In the genomic region with DNA sequence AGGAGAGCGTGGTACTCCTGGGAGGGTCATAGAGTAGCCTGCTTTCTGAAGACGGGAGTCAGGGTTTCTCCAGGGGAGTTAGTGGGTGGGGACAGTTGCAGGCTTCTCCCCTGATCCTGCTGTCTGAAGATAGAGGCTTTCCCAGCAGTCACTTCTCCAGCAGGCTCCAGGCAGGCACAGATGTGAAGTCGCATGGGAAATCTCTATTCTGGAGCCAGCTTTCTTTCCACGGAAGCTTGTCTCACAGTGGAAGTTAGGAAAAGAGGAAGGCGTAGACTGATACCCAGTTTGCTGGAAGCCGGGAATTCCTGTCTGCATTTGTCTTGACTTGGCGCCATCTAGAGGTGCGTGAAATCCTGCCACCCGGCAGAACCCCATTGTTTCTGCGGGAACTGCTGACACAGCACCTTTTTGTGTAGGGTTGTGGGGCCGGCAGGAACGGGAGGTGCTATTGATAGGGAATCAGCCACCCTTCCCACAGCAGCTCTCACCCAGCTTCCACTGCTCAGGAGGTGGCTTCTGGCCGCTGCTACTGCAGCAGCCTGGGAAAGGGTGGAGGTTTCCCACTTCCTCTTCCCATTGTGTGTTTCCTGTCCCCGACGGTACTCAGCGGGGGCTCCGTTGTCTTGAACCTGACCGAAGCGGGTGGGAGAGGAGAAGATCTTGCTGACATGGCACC, we compare ENCODE assay signal across 1 cellular context.
TF ChIP-seq lines count a peak whose summit lies in the region.

No MANE protein-coding gene starts in this region.

TF ChIP-seq in K562, 482 proteins besides CTCF, POLR2A, EP300 and RAD21 (continues in another document):
- peak; percentile 50 to 80; a peak in 3 of 4 replicates for TF ChIP-seq MAZ (CRISPR knock-in tag; conservative IDR thresholded peaks at IDR 0.05 in 1 of 2, IDR thresholded peaks at IDR 0.05 in 1 of 2)
- TF ChIP-seq ZNF316 (IDR thresholded peaks at IDR 0.05), result peak; percentile 100
- peak; percentile 79; the same call in 1 of the 2 replicates for TF ChIP-seq ZSCAN29 (IDR thresholded peaks at IDR 0.05)
- TF ChIP-seq CXXC5 (CRISPR knock-in tag; IDR thresholded peaks at IDR 0.05), result peak; percentile 49
- TF ChIP-seq SRF (CRISPR knock-in tag; IDR thresholded peaks at IDR 0.05), result peak in 1 of 2 experiments; percentile 46; a peak in 1 of 4 replicates
- TF ChIP-seq TARDBP (IDR thresholded peaks at IDR 0.05), result 0 out of 2 replicates have a peak, but pooled peaks have one; percentile 34
- TF ChIP-seq SPI1 (IDR thresholded peaks at IDR 0.05; ENCODE audit: borderline replicate concordance, low read depth, low read length), result peak; percentile 82
- TF ChIP-seq MAFF (IDR thresholded peaks at IDR 0.05; ENCODE audit: low read length), result peak; percentile 100
- TF ChIP-seq, protein P1, sequence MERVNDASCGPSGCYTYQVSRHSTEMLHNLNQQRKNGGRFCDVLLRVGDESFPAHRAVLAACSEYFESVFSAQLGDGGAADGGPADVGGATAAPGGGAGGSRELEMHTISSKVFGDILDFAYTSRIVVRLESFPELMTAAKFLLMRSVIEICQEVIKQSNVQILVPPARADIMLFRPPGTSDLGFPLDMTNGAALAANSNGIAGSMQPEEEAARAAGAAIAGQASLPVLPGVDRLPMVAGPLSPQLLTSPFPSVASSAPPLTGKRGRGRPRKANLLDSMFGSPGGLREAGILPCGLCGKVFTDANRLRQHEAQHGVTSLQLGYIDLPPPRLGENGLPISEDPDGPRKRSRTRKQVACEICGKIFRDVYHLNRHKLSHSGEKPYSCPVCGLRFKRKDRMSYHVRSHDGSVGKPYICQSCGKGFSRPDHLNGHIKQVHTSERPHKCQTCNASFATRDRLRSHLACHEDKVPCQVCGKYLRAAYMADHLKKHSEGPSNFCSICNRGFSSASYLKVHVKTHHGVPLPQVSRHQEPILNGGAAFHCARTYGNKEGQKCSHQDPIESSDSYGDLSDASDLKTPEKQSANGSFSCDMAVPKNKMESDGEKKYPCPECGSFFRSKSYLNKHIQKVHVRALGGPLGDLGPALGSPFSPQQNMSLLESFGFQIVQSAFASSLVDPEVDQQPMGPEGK (CRISPR knock-in tag; IDR thresholded peaks at IDR 0.05; ENCODE audit: borderline replicate concordance), result no peak
- peak in 1 of 2 experiments; percentile 21; a peak in 1 of 4 replicates for TF ChIP-seq TRIM24 (IDR thresholded peaks at IDR 0.05)
- TF ChIP-seq NFATC3 (IDR thresholded peaks at IDR 0.05), result 0 out of 2 replicates have a peak, but pooled peaks have one; percentile 50
- peak; percentile 100 for TF ChIP-seq MAFG (tag; conservative IDR thresholded peaks at IDR 0.05)
- no peak for TF ChIP-seq EZH2 (IDR thresholded peaks at IDR 0.05; ENCODE audit: borderline replicate concordance, low read depth, low read length)
- TF ChIP-seq NFIC (IDR thresholded peaks at IDR 0.05), result 0 out of 2 replicates have a peak, but pooled peaks have one; percentile 15
- peak; percentile 55; the same call in 1 of the 2 replicates for TF ChIP-seq RB1 (IDR thresholded peaks at IDR 0.05; ENCODE audit: low read depth)
- TF ChIP-seq KDM5B (IDR thresholded peaks at IDR 0.05; ENCODE audit: insufficient replicate concordance, low read depth, low read length), result no peak
- TF ChIP-seq, protein P2, sequence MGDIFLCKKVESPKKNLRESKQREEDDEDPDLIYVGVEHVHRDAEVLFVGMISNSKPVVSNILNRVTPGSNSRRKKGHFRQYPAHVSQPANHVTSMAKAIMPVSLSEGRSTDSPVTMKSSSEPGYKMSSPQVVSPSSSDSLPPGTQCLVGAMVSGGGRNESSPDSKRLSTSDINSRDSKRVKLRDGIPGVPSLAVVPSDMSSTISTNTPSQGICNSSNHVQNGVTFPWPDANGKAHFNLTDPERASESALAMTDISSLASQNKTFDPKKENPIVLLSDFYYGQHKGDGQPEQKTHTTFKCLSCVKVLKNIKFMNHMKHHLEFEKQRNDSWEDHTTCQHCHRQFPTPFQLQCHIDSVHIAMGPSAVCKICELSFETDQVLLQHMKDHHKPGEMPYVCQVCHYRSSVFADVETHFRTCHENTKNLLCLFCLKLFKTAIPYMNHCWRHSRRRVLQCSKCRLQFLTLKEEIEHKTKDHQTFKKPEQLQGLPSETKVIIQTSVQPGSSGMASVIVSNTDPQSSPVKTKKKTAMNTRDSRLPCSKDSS (IDR thresholded peaks at IDR 0.05; ENCODE audit: low read depth, partially characterized antibody), result no peak
- peak; percentile 60 for TF ChIP-seq ARID1B (IDR thresholded peaks at IDR 0.05)
- 0 out of 2 replicates have a peak, but pooled peaks have one; percentile 5 for TF ChIP-seq NFXL1 (CRISPR knock-in tag; IDR thresholded peaks at IDR 0.05)
- TF ChIP-seq CC2D1A (IDR thresholded peaks at IDR 0.05), result peak; percentile 88
- TF ChIP-seq FOXK2 (conservative IDR thresholded peaks at IDR 0.05 in 1 of 2, IDR thresholded peaks at IDR 0.05 in 1 of 2; ENCODE audit: low read depth in 2 of 2), result 0 out of 4 replicates have a peak, but pooled peaks of 1 of the 2 experiments have one; percentile 24
- TF ChIP-seq STAG1 (CRISPR knock-in tag; IDR thresholded peaks at IDR 0.05; ENCODE audit: borderline replicate concordance), result peak; percentile 65; the same call in 1 of the 2 replicates
- no peak for TF ChIP-seq CSDE1 (IDR thresholded peaks at IDR 0.05)
- TF ChIP-seq TEAD4 (IDR thresholded peaks at IDR 0.05; ENCODE audit: low read length), result peak; percentile 58; the same call in 1 of the 2 replicates
- TF ChIP-seq TEAD4 (CRISPR knock-in tag; IDR thresholded peaks at IDR 0.05; ENCODE audit: borderline replicate concordance), result no peak
- TF ChIP-seq MTA3 (IDR thresholded peaks at IDR 0.05; ENCODE audit: borderline replicate concordance), result peak; percentile 54; the same call in 1 of the 2 replicates
- 0 out of 2 replicates have a peak, but pooled peaks have one; percentile 18 for TF ChIP-seq CREB1 (IDR thresholded peaks at IDR 0.05)
- TF ChIP-seq CREB1 (CRISPR knock-in tag; IDR thresholded peaks at IDR 0.05), result no peak
- TF ChIP-seq AFF1 (IDR thresholded peaks at IDR 0.05; ENCODE audit: low read depth in 1 of 2, partially characterized antibody in 2 of 2), result peak in 1 of 2 experiments; percentile 20
- TF ChIP-seq RCOR1 (IDR thresholded peaks at IDR 0.05; ENCODE audit: borderline replicate concordance in 1 of 2, low read depth in 2 of 2, low read length in 2 of 2), result peak in 1 of 2 experiments; percentile 44; a peak in 1 of 4 replicates
- TF ChIP-seq, protein P3, sequence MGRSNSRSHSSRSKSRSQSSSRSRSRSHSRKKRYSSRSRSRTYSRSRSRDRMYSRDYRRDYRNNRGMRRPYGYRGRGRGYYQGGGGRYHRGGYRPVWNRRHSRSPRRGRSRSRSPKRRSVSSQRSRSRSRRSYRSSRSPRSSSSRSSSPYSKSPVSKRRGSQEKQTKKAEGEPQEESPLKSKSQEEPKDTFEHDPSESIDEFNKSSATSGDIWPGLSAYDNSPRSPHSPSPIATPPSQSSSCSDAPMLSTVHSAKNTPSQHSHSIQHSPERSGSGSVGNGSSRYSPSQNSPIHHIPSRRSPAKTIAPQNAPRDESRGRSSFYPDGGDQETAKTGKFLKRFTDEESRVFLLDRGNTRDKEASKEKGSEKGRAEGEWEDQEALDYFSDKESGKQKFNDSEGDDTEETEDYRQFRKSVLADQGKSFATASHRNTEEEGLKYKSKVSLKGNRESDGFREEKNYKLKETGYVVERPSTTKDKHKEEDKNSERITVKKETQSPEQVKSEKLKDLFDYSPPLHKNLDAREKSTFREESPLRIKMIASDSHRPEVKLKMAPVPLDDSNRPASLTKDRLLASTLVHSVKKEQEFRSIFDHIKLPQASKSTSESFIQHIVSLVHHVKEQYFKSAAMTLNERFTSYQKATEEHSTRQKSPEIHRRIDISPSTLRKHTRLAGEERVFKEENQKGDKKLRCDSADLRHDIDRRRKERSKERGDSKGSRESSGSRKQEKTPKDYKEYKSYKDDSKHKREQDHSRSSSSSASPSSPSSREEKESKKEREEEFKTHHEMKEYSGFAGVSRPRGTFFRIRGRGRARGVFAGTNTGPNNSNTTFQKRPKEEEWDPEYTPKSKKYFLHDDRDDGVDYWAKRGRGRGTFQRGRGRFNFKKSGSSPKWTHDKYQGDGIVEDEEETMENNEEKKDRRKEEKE (IDR thresholded peaks at IDR 0.05; ENCODE audit: borderline replicate concordance in 1 of 2, control insufficient read depth in 1 of 2, low read depth in 2 of 2, low read length in 1 of 2), result no peak
- no peak for TF ChIP-seq BRD4 (IDR thresholded peaks at IDR 0.05)
- TF ChIP-seq TCF7 (IDR thresholded peaks at IDR 0.05; ENCODE audit: borderline replicate concordance), result 0 out of 2 replicates have a peak, but pooled peaks have one; percentile 33
- peak; percentile 100 for TF ChIP-seq C11orf30 (IDR thresholded peaks at IDR 0.05; ENCODE audit: low read depth)
- 0 out of 2 replicates have a peak, but pooled peaks have one; percentile 23 for TF ChIP-seq CREM (IDR thresholded peaks at IDR 0.05; ENCODE audit: low read depth)
- TF ChIP-seq CREB5 (CRISPR knock-in tag; IDR thresholded peaks at IDR 0.05), result no peak
- TF ChIP-seq SMAD4 (CRISPR knock-in tag; conservative IDR thresholded peaks at IDR 0.05), result peak; percentile 69; the same call in 1 of the 2 replicates
- TF ChIP-seq HDAC2 (IDR thresholded peaks at IDR 0.05), result 0 out of 2 replicates have a peak, but pooled peaks have one; percentile 28
- TF ChIP-seq YY1 (IDR thresholded peaks at IDR 0.05; ENCODE audit: borderline replicate concordance in 1 of 3, control insufficient read depth in 1 of 3, extremely low read depth in 1 of 3, insufficient read depth in 3 of 3, insufficient read length in 1 of 3, insufficient replicate concordance in 2 of 3, low read depth in 1 of 3, low read length in 2 of 3), result peak in 1 of 3 experiments; percentile 33
- TF ChIP-seq HNRNPUL1 (IDR thresholded peaks at IDR 0.05; ENCODE audit: low read length), result no peak
- TF ChIP-seq RBM17 (IDR thresholded peaks at IDR 0.05; ENCODE audit: borderline replicate concordance, low read depth, low read length), result no peak
- TF ChIP-seq, protein P4, sequence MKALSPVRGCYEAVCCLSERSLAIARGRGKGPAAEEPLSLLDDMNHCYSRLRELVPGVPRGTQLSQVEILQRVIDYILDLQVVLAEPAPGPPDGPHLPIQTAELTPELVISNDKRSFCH (CRISPR knock-in tag; IDR thresholded peaks at IDR 0.05), result no peak
- TF ChIP-seq, protein P4 (tag; IDR thresholded peaks at IDR 0.05), result peak; percentile 56
- 0 out of 2 replicates have a peak, but pooled peaks have one; percentile 27 for TF ChIP-seq SMARCE1 (IDR thresholded peaks at IDR 0.05)
- TF ChIP-seq ARID2 (IDR thresholded peaks at IDR 0.05), result peak; percentile 81; the same call in 1 of the 2 replicates
- peak; percentile 23; the same call in 1 of the 2 replicates for TF ChIP-seq SIN3B (IDR thresholded peaks at IDR 0.05; ENCODE audit: low read depth)
- TF ChIP-seq HDAC1 (IDR thresholded peaks at IDR 0.05), result peak; percentile 52 to 62; a peak in 3 of 4 replicates
- TF ChIP-seq, protein P5, sequence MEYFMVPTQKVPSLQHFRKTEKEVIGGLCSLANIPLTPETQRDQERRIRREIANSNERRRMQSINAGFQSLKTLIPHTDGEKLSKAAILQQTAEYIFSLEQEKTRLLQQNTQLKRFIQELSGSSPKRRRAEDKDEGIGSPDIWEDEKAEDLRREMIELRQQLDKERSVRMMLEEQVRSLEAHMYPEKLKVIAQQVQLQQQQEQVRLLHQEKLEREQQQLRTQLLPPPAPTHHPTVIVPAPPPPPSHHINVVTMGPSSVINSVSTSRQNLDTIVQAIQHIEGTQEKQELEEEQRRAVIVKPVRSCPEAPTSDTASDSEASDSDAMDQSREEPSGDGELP (CRISPR knock-in tag; IDR thresholded peaks at IDR 0.05; ENCODE audit: borderline replicate concordance), result peak; percentile 61; the same call in 1 of the 2 replicates
- TF ChIP-seq MED1 (CRISPR knock-in tag; IDR thresholded peaks at IDR 0.05; ENCODE audit: borderline replicate concordance), result no peak
- TF ChIP-seq CBX2 (IDR thresholded peaks at IDR 0.05; ENCODE audit: insufficient read depth, low read length, poor library complexity, severe bottlenecking), result no peak
- no peak for TF ChIP-seq SMAD1 (IDR thresholded peaks at IDR 0.05; ENCODE audit: low read depth, low read length, partially characterized antibody)
- no peak for TF ChIP-seq FOS (IDR thresholded peaks at IDR 0.05; ENCODE audit: extremely low read depth, insufficient read length)
- 0 out of 2 replicates have a peak, but pooled peaks have one; percentile 51 for TF ChIP-seq TOE1 (IDR thresholded peaks at IDR 0.05; ENCODE audit: borderline replicate concordance)
- no peak for TF ChIP-seq TOE1 (CRISPR knock-in tag; IDR thresholded peaks at IDR 0.05; ENCODE audit: borderline replicate concordance, low read depth)
- TF ChIP-seq ARNT (IDR thresholded peaks at IDR 0.05), result 0 out of 4 replicates have a peak, but pooled peaks of 1 of the 2 experiments have one; percentile 47
